In the genomic region with DNA sequence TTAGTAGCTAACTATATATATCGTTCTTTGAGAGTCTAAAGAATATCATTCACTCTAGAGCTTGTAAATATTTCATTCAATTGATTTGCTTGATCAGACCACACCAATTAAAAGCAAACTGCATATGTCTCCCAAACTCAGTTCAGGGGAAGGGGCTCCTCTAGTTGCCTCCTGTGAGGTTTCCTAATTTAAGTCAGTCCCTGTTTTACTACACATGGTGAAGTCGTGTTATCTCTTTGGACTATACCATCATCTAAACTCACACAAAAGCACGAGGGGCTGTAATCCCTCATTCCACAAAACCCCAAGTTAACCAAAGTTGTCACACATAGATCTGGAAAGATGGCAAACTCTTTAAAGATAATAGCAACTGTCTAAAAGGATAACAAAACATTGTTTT, we compare ENCODE assay signal across 25 cellular contexts. TPM values are rescaled to one million over a fixed set of nuclear protein-coding genes. Genes with fewer than 3 reads are reported as not detected.
"Had no signal": no experiment of that assay in that cellular context is flagged by ENCODE, and none has a peak within 500 bp of the region (broad histone marks: within the 10 kb centered on the region; RNA-seq: fewer than 3 reads in every experiment).

No MANE protein-coding gene starts in this region.

- H3K36me3 Mint-ChIP-seq: activated naive CD8-positive, alpha-beta T cell treated with anti-CD3 and anti-CD28 coated beads, Interleukin-2, amount 10 ng/mL, durations not matched to agents 7 days and 5 days had no signal

- ATAC-seq: activated CD4-positive, CD25-positive, alpha-beta regulatory T cell treated with anti-CD3 and anti-CD28 coated beads, Interleukin-2, amount 50 U/mL, for 24 hours; activated CD8-positive, alpha-beta T cell treated with anti-CD3 and anti-CD28 coated beads, Interleukin-2, amount 10 ng/mL, durations not matched to agents 7 days and 5 days; body of pancreas; effector memory CD8-positive, alpha-beta T cell had no signal

- H3K9me3 ChIP-seq: body of pancreas, esophagus squamous epithelium, left lung, suprapubic skin, transverse colon had no signal

- H3K4me3 ChIP-seq: body of pancreas, esophagus squamous epithelium, left lung, suprapubic skin, transverse colon had no signal

- H3K4me3 Mint-ChIP-seq: activated CD4-positive, alpha-beta T cell treated with anti-CD3 and anti-CD28 coated beads, Interleukin-2, amount 10 ng/mL, durations not matched to agents 7 days and 5 days; activated CD8-positive, alpha-beta T cell treated with anti-CD3 and anti-CD28 coated beads, Interleukin-2, amount 10 ng/mL, durations not matched to agents 7 days and 5 days; activated naive CD8-positive, alpha-beta T cell treated with anti-CD3 and anti-CD28 coated beads, Interleukin-2, amount 10 ng/mL, durations not matched to agents 7 days and 5 days; activated T-cell treated with anti-CD3 and anti-CD28 coated beads, Interleukin-2, amount 50 U/mL, for 24 hours; effector memory CD8-positive, alpha-beta T cell; stimulated activated naive CD8-positive, alpha-beta T cell treated with anti-CD3 and anti-CD28 coated beads, Interleukin-15, Interleukin-2, amounts not matched to agents 100 ng/mL and 50 ng/mL, for 24 hours had no signal

- H3K27ac ChIP-seq: body of pancreas, esophagus squamous epithelium, suprapubic skin, transverse colon had no signal

- H3K9me3 Mint-ChIP-seq: activated CD4-positive, alpha-beta T cell treated with anti-CD3 and anti-CD28 coated beads, Interleukin-2, amount 10 ng/mL, durations not matched to agents 7 days and 5 days; activated naive CD8-positive, alpha-beta T cell treated with anti-CD3 and anti-CD28 coated beads, Interleukin-2, amount 10 ng/mL, durations not matched to agents 7 days and 5 days; activated T-cell treated with anti-CD3 and anti-CD28 coated beads, Interleukin-2, amount 50 U/mL, for 24 hours; activated T-helper 2 cell treated with anti-CD3 and anti-CD28 coated beads, Interferon-gamma antibody, Interleukin-2, Interleukin-4, amounts not matched to agents 10 μg/mL and 5 μg/mL and 100 μg/mL, durations not matched to agents 14 hours and 24 hours and 36 hours; effector memory CD8-positive, alpha-beta T cell; stimulated activated naive CD8-positive, alpha-beta T cell treated with anti-CD3 and anti-CD28 coated beads, Interleukin-15, Interleukin-2, amounts not matched to agents 100 ng/mL and 50 ng/mL, for 24 hours had no signal

- H3K36me3 ChIP-seq: esophagus squamous epithelium, left lung, suprapubic skin, transverse colon had no signal

- FAIRE-seq: keratinocyte had no signal

- H3K4me1 Mint-ChIP-seq: activated CD4-positive, alpha-beta T cell treated with anti-CD3 and anti-CD28 coated beads, Interleukin-2, amount 10 ng/mL, durations not matched to agents 7 days and 5 days; activated naive CD8-positive, alpha-beta T cell treated with anti-CD3 and anti-CD28 coated beads, Interleukin-2, amount 10 ng/mL, durations not matched to agents 7 days and 5 days had no signal

- H3K4me1 ChIP-seq: left lung, suprapubic skin, transverse colon had no signal

- DNase-seq: activated CD4-positive, alpha-beta T cell treated with anti-CD3 and anti-CD28 coated beads, Interleukin-2, amount 10 ng/mL, durations not matched to agents 7 days and 5 days; activated CD8-positive, alpha-beta T cell treated with anti-CD3 and anti-CD28 coated beads, Interleukin-2, amount 10 ng/mL, durations not matched to agents 7 days and 5 days; activated naive CD4-positive, alpha-beta T cell treated with Interleukin-2 at 50 U/mL for 16 hours; activated naive CD8-positive, alpha-beta T cell treated with anti-CD3 and anti-CD28 coated beads, Interleukin-2, amount 10 ng/mL, durations not matched to agents 7 days and 5 days; activated T-cell treated with anti-CD3 and anti-CD28 coated beads, Interleukin-2, amount 50 U/mL, for 24 hours; amygdala; body of pancreas; effector memory CD8-positive, alpha-beta T cell; esophagus squamous epithelium; hypothalamus; left lung; occipital lobe; stimulated activated CD4-positive, alpha-beta T cell treated with anti-CD3 and anti-CD28 coated beads, Interleukin-2, amount 100 ng/mL, for 24 hours; T1000; transverse colon had no signal

- H3K27me3 ChIP-seq: body of pancreas had no signal

- H3K27ac Mint-ChIP-seq: activated CD4-positive, alpha-beta T cell treated with anti-CD3 and anti-CD28 coated beads, Interleukin-2, amount 10 ng/mL, durations not matched to agents 7 days and 5 days; activated CD8-positive, alpha-beta T cell treated with anti-CD3 and anti-CD28 coated beads, Interleukin-2, amount 10 ng/mL, durations not matched to agents 7 days and 5 days; activated naive CD8-positive, alpha-beta T cell treated with anti-CD3 and anti-CD28 coated beads, Interleukin-2, amount 10 ng/mL, durations not matched to agents 7 days and 5 days; activated T-cell treated with anti-CD3 and anti-CD28 coated beads, Interleukin-2, amount 50 U/mL, for 24 hours; activated T-helper 2 cell treated with anti-CD3 and anti-CD28 coated beads, Interferon-gamma antibody, Interleukin-2, Interleukin-4, amounts not matched to agents 10 μg/mL and 5 μg/mL and 100 μg/mL, durations not matched to agents 14 hours and 24 hours and 36 hours; effector memory CD8-positive, alpha-beta T cell; stimulated activated naive CD8-positive, alpha-beta T cell treated with anti-CD3 and anti-CD28 coated beads, Interleukin-15, Interleukin-2, amounts not matched to agents 100 ng/mL and 50 ng/mL, for 24 hours had no signal

RNA-seq across cellular contexts. Expression of gene NACA2, which starts 11.6 kb away (rescaled TPM):
- total RNA-seq: activated CD8-positive, alpha-beta T cell treated with anti-CD3 and anti-CD28 coated beads, Interleukin-2, amount 10 ng/mL, durations not matched to agents 7 days and 5 days; activated naive CD8-positive, alpha-beta T cell treated with anti-CD3 and anti-CD28 coated beads, Interleukin-2, amount 10 ng/mL, durations not matched to agents 7 days and 5 days; activated T-helper 2 cell treated with anti-CD3 and anti-CD28 coated beads, Interferon-gamma antibody, Interleukin-2, Interleukin-4, amounts not matched to agents 10 μg/mL and 5 μg/mL and 100 μg/mL, durations not matched to agents 14 hours and 24 hours and 36 hours; cardiac septum; dermis microvascular lymphatic vessel endothelial cell; esophagus squamous epithelium; left lung; occipital lobe; posterior vena cava; skeletal muscle tissue; suprapubic skin; transverse colon had no signal
- polyA plus RNA-seq: neural cell had no signal
